18 cellular contexts compared by ENCODE assay signal in the genomic region with DNA sequence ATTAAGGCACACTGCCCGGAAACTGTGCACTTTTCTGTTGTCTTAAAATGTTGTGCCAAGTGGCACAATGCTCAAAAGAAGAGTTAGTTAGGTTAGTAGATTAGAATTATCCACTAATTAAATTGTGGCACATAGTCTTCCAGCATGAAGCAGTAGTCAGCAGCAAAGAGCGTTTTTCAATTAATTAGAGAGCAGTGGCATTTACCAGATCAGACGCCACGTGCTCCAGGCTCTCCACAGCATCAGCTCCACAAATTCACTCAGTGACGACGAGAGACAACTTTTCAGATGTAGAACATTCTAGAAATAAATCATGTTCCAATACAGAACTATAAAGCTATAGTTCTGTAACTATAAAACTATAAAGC. TPM values are rescaled to one million over a fixed set of nuclear protein-coding genes. Genes with fewer than 3 reads are reported as not detected.
A peak's percentile ranks its signal among the peaks of the same experiment; 100 is the strongest.
DNase-seq lines count a peak whose midpoint lies in the region; ATAC-seq and TF ChIP-seq lines count a peak whose summit lies in the region.
"Had no signal": no experiment of that assay in that cellular context is flagged by ENCODE, and none has a peak within 500 bp of the region (broad histone marks: within the 10 kb centered on the region; RNA-seq: fewer than 3 reads in every experiment).

No MANE protein-coding gene starts in this region.

- ATAC-seq in gastrocnemius medialis = no peak
- no peak for ATAC-seq in HG02642 (IDR thresholded peaks at IDR 0.05; ENCODE audit: poor library complexity, unreplicated experiment)

- no peaks in the 10 kb centered on the region for H3K27me3 ChIP-seq in iPS-18a (ENCODE audit: control insufficient read depth, insufficient read depth, low read length)
- no peaks in the 10 kb centered on the region for H3K27me3 ChIP-seq in gastrocnemius medialis
- H3K27me3 ChIP-seq in mammary epithelial cell (ENCODE audit: insufficient read depth, low read length) = peaks cover 2% of the 10 kb centered on the region

- H3K4me2 ChIP-seq in mammary epithelial cell (ENCODE audit: insufficient read depth, low read depth, low read length) = no peak overlapping the region

- H3K36me3 ChIP-seq in iPS-18a (ENCODE audit: control insufficient read depth, low read depth, low read length) = no peaks in the 10 kb centered on the region
- no peaks in the 10 kb centered on the region for H3K36me3 ChIP-seq in gastrocnemius medialis
- no peaks in the 10 kb centered on the region for H3K36me3 ChIP-seq in mammary epithelial cell (ENCODE audit: insufficient read depth, low read length)

- CTCF ChIA-PET in mammary epithelial cell (lab: Charles Lee; ENCODE audit: low non-redundant PET) = no interaction called here

- 91% methylated on average over 6 of the region's 6 CpGs for WGBS in mammary epithelial cell (ENCODE audit: low coverage, missing lambda C conversion rate)

- no TSS peak for BruUV-seq in mammary epithelial cell (replicated peaks; lab: Mats Ljungman, UMichigan)

- dilution Hi-C loops in mammary epithelial cell (cut with HindIII; ENCODE audit: low sequenced_read_pairs) = no loop called here

- H3K27ac ChIP-seq in iPS-18a (ENCODE audit: low read length) (no peak overlapping the region), gastrocnemius medialis (peak overlapping the region in 2 of 4 donors; percentile 50 to 74), mammary epithelial cell (ENCODE audit: insufficient read depth, low read depth, low read length) (no peak overlapping the region)
- H3K27ac ChIP-seq: 22Rv1 had no signal

- H2AFZ ChIP-seq in mammary epithelial cell (ENCODE audit: low read depth, low read length) = no peak overlapping the region

- H3K9me3 ChIP-seq in iPS-18a (ENCODE audit: control insufficient read depth, low read depth, low read length) (no peaks in the 10 kb centered on the region), gastrocnemius medialis (no peaks in the 10 kb centered on the region), mammary epithelial cell (replicated peaks; ENCODE audit: insufficient read depth, low read length) (peaks cover under 1% of the 10 kb centered on the region)

- H4K20me1 ChIP-seq in mammary epithelial cell (ENCODE audit: insufficient read depth, low read length) = no peaks in the 10 kb centered on the region

- no peaks in the 10 kb centered on the region for H3K79me2 ChIP-seq in mammary epithelial cell (ENCODE audit: insufficient read depth, low read length)

- DNase-seq in NCI-H2107 treated with DMSO at 0.1 percent for 48 hours (lab: John Stamatoyannopoulos, UW; ENCODE audit: unreplicated experiment) = peak; percentile 85
- DNase-seq in NCI-H2107 (lab: John Stamatoyannopoulos, UW) = no peak
- DNase-seq in SK-N-DZ (ENCODE audit: low spot score) = peak; percentile 52
- DNase-seq in gastrocnemius medialis = no peak
- no peak for DNase-seq in SHP77 treated with DMSO at 0.1 percent for 48 hours (lab: John Stamatoyannopoulos, UW)
- DNase-seq in mammary epithelial cell = no peak
- DNase-seq: AML-193, DMS 273 treated with DMSO at 0.1 percent for 48 hours, GDM1, KBM-7, NCI-H1694, NCI-H446, NCI-H526 treated with DMSO at 0.1 percent for 48 hours, OCI-M1, SHP77 had no signal

- TF ChIP-seq CTCF in gastrocnemius medialis (IDR thresholded peaks at IDR 0.05 in 4 of 5, conservative IDR thresholded peaks at IDR 0.05 in 1 of 5) = no peak
- TF ChIP-seq CTCF in mammary epithelial cell (conservative IDR thresholded peaks at IDR 0.05 in 1 of 2, IDR thresholded peaks at IDR 0.05 in 1 of 2; ENCODE audit: extremely low read depth in 1 of 2, insufficient read depth in 1 of 2, low read depth in 1 of 2, low read length in 2 of 2) = no peak

- H3K4me3 ChIP-seq in iPS-18a (ENCODE audit: low read length) = peak overlapping the region; percentile 9
- peak overlapping the region in 3 of 4 donors; percentile 30 to 61 (median 41) for H3K4me3 ChIP-seq in gastrocnemius medialis
- H3K4me3 ChIP-seq in mammary epithelial cell (replicated peaks in 1 of 3; ENCODE audit: insufficient read depth in 1 of 3, low read depth in 2 of 3, low read length in 3 of 3) = no peak overlapping the region

- H3K4me1 ChIP-seq in iPS-18a (ENCODE audit: control insufficient read depth, low read depth, low read length) (peaks cover 12% of the 10 kb centered on the region), gastrocnemius medialis (peaks cover 11 to 16% of the 10 kb centered on the region in 2 donors), mammary epithelial cell (ENCODE audit: insufficient read depth, low read length) (no peaks in the 10 kb centered on the region)

- in situ Hi-C loops in gastrocnemius medialis (cut with MboI; ENCODE audit: low sequenced_read_pairs in 4 of 4) (no loop called here), mammary epithelial cell (cut with MboI; ENCODE audit: low sequenced_read_pairs in 2 of 2) (no loop called here)

- TF ChIP-seq POLR2A in gastrocnemius medialis (IDR thresholded peaks at IDR 0.05) = no peak

- H3K9ac ChIP-seq in iPS-18a (ENCODE audit: low read length) = no peak overlapping the region
- H3K9ac ChIP-seq in mammary epithelial cell (ENCODE audit: insufficient read depth, low read length) = no peak overlapping the region

- intact Hi-C loops in gastrocnemius medialis (cut with DNase I; ENCODE audit: low total_unique reads) = no loop called here
- intact Hi-C loops in mammary epithelial cell (cut with micrococcal nuclease) = no loop called here

RNA-seq across cellular contexts. Expression of gene RTTN, which starts 16.4 kb away (rescaled TPM):
- polyA plus RNA-seq in SK-N-DZ (2014; cell fraction: cytosol; rRNA removed) = 14.7 and 16.4 TPM in 2 replicates
- polyA plus RNA-seq in SK-N-DZ (2014; cell fraction: nucleus; rRNA removed) = 21.4 and 26.9 TPM in 2 replicates
- total RNA-seq in gastrocnemius medialis = 1 to 10 TPM; 3.2 to 9.7 (median 4.9) TPM
- 10 to 100 TPM; 31.5 to 59.4 TPM for total RNA-seq in mammary epithelial cell
- polyA plus RNA-seq in mammary epithelial cell = 28.3 TPM
- polyA minus RNA-seq in mammary epithelial cell = 71.0 TPM

Comparison
In these comparisons a context has a peak if more than half of its experiments do, and no peak if none do; other contexts are left out.
1. DNase-seq: peak in NCI-H2107 treated with DMSO at 0.1 percent for 48 hours (single experiment) and SK-N-DZ (single experiment); none in NCI-H2107 (single experiment), gastrocnemius medialis (0 of 2), SHP77 treated with DMSO at 0.1 percent for 48 hours (single experiment) and mammary epithelial cell (single experiment).
2. H3K4me3 ChIP-seq: peak in iPS-18a (single experiment) and gastrocnemius medialis (3 of 4); none in mammary epithelial cell (0 of 3).